32 cellular contexts compared by ENCODE assay signal in the genomic region with DNA sequence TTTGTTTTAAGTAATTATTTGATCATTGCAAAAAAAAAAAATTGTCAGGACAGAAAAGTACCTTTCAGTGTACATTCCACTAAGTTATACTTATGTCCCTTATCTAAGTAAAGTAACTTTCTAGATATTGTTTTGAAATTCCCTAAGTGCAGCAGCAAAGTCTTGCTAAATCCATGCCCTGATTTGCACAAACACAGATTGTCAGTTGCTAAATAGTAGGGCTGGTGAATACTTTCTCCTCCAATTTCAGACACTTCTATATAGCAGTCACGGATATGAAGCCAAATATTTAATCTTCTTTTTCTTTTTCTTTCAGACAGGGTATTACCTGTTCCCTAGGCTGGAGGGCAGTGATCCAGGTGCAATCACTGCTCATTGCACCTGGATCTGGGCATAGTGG. TPM values are rescaled to one million over a fixed set of nuclear protein-coding genes. Genes with fewer than 3 reads are reported as not detected.
"Had no signal": no experiment of that assay in that cellular context is flagged by ENCODE, and none has a peak within 500 bp of the region (broad histone marks: within the 10 kb centered on the region; RNA-seq: fewer than 3 reads in every experiment).

No MANE protein-coding gene starts in this region.

- H3K27me3 ChIP-seq: transverse colon, uterus had no signal

- H3K4me2 ChIP-seq: smooth muscle cell had no signal

- DNase-seq: activated CD4-positive, alpha-beta T cell treated with anti-CD3 and anti-CD28 coated beads, Interleukin-2, amount 50 U/mL, for 1 hour; activated effector memory CD4-positive, alpha-beta T cell treated with Interleukin-2 at 50 U/mL for 16 hours; activated naive CD4-positive, alpha-beta T cell treated with anti-CD3 and anti-CD28 coated beads for 36 hours; activated naive CD8-positive, alpha-beta T cell treated with anti-CD3 and anti-CD28 coated beads, Interleukin-2, amount 10 ng/mL, durations not matched to agents 7 days and 5 days; activated T-cell treated with anti-CD3 and anti-CD28 coated beads, Interleukin-2, amount 50 U/mL, for 48 hours; cerebellar nuclear complex; cortex of kidney; head of caudate nucleus; islet precursor cell; left cardiac atrium; naive B cell; nucleus accumbens; stimulated activated CD4-positive, alpha-beta T cell treated with anti-CD3 and anti-CD28 coated beads, Interleukin-15, amount 100 ng/mL, for 24 hours; T-cell; transverse colon; uterus had no signal

- H3K4me1 ChIP-seq: gastroesophageal sphincter, uterus had no signal

- H3K9me3 Mint-ChIP-seq: activated naive CD4-positive, alpha-beta T cell treated with anti-CD3 and anti-CD28 coated beads for 36 hours; T-cell; T-helper 2 cell treated with Interferon-gamma antibody and Interleukin-4, amounts not matched to agents 5 μg/mL and 100 μg/mL, for 36 hours had no signal

- H3K27ac ChIP-seq: epithelial cell of prostate, gastroesophageal sphincter, transverse colon, uterus, VCaP had no signal

- H3K9me3 ChIP-seq: gastroesophageal sphincter, transverse colon, uterus had no signal

- ATAC-seq: activated CD4-positive, CD25-positive, alpha-beta regulatory T cell treated with anti-CD3 and anti-CD28 coated beads, Interleukin-2, amount 50 U/mL, for 24 hours; gastroesophageal sphincter; sciatic nerve; stimulated activated memory B cell treated with anti-CD40 and anti-IgM and Interleukin-4, amounts not matched to agents 10 μg/mL and 1 μg/mL and 100 μg/mL, for 72 hours; T-cell had no signal

- H3K36me3 Mint-ChIP-seq: naive B cell; stimulated activated memory B cell treated with anti-CD40 and anti-IgM and Interleukin-4, amounts not matched to agents 10 μg/mL and 1 μg/mL and 100 μg/mL, for 72 hours; T-cell had no signal

- H3K36me3 ChIP-seq: gastroesophageal sphincter, transverse colon, uterus had no signal

- H3K4me3 ChIP-seq: gastroesophageal sphincter, smooth muscle cell, transverse colon, uterus had no signal

- H3K27ac Mint-ChIP-seq: activated naive CD4-positive, alpha-beta T cell treated with anti-CD3 and anti-CD28 coated beads for 36 hours; activated naive CD8-positive, alpha-beta T cell treated with anti-CD3 and anti-CD28 coated beads, Interleukin-2, amount 10 ng/mL, durations not matched to agents 7 days and 5 days; T-helper 2 cell treated with Interferon-gamma antibody and Interleukin-4, amounts not matched to agents 5 μg/mL and 100 μg/mL, for 36 hours had no signal

- H3K27me3 Mint-ChIP-seq: stimulated activated memory B cell treated with anti-CD40 and anti-IgM and Interleukin-4, amounts not matched to agents 10 μg/mL and 1 μg/mL and 100 μg/mL, for 72 hours; T-cell had no signal

- H3K4me3 Mint-ChIP-seq: activated naive CD4-positive, alpha-beta T cell treated with anti-CD3 and anti-CD28 coated beads for 36 hours; activated naive CD8-positive, alpha-beta T cell treated with anti-CD3 and anti-CD28 coated beads, Interleukin-2, amount 10 ng/mL, durations not matched to agents 7 days and 5 days; naive B cell; stimulated activated memory B cell treated with anti-CD40 and anti-IgM and Interleukin-4, amounts not matched to agents 10 μg/mL and 1 μg/mL and 100 μg/mL, for 72 hours; T-cell; T-helper 2 cell treated with Interferon-gamma antibody and Interleukin-4, amounts not matched to agents 5 μg/mL and 100 μg/mL, for 36 hours had no signal

RNA-seq across cellular contexts. Expression of a gene that starts 12.9 kb away (rescaled TPM):
- total RNA-seq: activated CD8-positive, alpha-beta memory T cell treated with anti-CD3 and anti-CD28 coated beads for 36 hours; activated naive CD4-positive, alpha-beta T cell treated with anti-CD3 and anti-CD28 coated beads for 36 hours had no signal
- polyA plus RNA-seq: neural cell had no signal

RNA-seq across cellular contexts. Expression of a gene that starts 55.4 kb away (rescaled TPM):
- total RNA-seq: activated CD8-positive, alpha-beta memory T cell treated with anti-CD3 and anti-CD28 coated beads for 36 hours; activated naive CD4-positive, alpha-beta T cell treated with anti-CD3 and anti-CD28 coated beads for 36 hours; activated naive CD8-positive, alpha-beta T cell treated with anti-CD3 and anti-CD28 coated beads, Interleukin-2, amount 10 ng/mL, durations not matched to agents 7 days and 5 days; fibroblast of lung; gastroesophageal sphincter; left cardiac atrium; lower leg skin; mesenteric fat pad; mucosa of gallbladder; renal cortical epithelial cell; sciatic nerve; smooth muscle cell; T-cell; temporal lobe; transverse colon; uterus had no signal
- polyA plus RNA-seq: fibroblast of lung, neural cell had no signal

RNA-seq across cellular contexts. Expression of a gene that starts 59.2 kb away (rescaled TPM):
- total RNA-seq: activated CD8-positive, alpha-beta memory T cell treated with anti-CD3 and anti-CD28 coated beads for 36 hours; activated naive CD4-positive, alpha-beta T cell treated with anti-CD3 and anti-CD28 coated beads for 36 hours; activated naive CD8-positive, alpha-beta T cell treated with anti-CD3 and anti-CD28 coated beads, Interleukin-2, amount 10 ng/mL, durations not matched to agents 7 days and 5 days; fibroblast of lung; gastroesophageal sphincter; left cardiac atrium; mesenteric fat pad; mucosa of gallbladder; renal cortical epithelial cell; sciatic nerve; smooth muscle cell; T-cell; temporal lobe; transverse colon; uterus had no signal
- polyA plus RNA-seq: fibroblast of lung, neural cell, smooth muscle cell had no signal
